Comparison of ENCODE assay signal across 10 cellular contexts in genomic region chr22:31295831-31296230, GRCh38. TPM values are rescaled to one million over a fixed set of nuclear protein-coding genes. Genes with fewer than 3 reads are reported as not detected.
DNase-seq lines count a peak whose midpoint lies in the region; ATAC-seq and TF ChIP-seq lines count a peak whose summit lies in the region.
"Had no signal": no experiment of that assay in that cellular context is flagged by ENCODE, and none has a peak within 500 bp of the region (broad histone marks: within the 10 kb centered on the region; RNA-seq: fewer than 3 reads in every experiment).

No MANE protein-coding gene starts in this region.

- no peak for TF ChIP-seq EP300 in sigmoid colon (IDR thresholded peaks at IDR 0.05)

- H3K27me3 ChIP-seq in CD4-positive, alpha-beta T cell (ENCODE audit: control insufficient read depth, insufficient read depth, low read length), result no peaks in the 10 kb centered on the region
- H3K27me3 ChIP-seq in dorsolateral prefrontal cortex, result no peaks in the 10 kb centered on the region
- no peaks in the 10 kb centered on the region for H3K27me3 ChIP-seq in sigmoid colon

- peaks cover 0 to 42% (median 37%) of the 10 kb centered on the region in 4 donors for H3K4me1 ChIP-seq in sigmoid colon

- no peak for TF ChIP-seq CTCF in CD4-positive, alpha-beta T cell (IDR thresholded peaks at IDR 0.05)
- TF ChIP-seq CTCF in dorsolateral prefrontal cortex (IDR thresholded peaks at IDR 0.05 in 54 of 56, conservative IDR thresholded peaks at IDR 0.05 in 2 of 56; ENCODE audit: low read depth in 1 of 56, partially characterized antibody in 56 of 56) (no peak), sigmoid colon (IDR thresholded peaks at IDR 0.05) (no peak)

- no peaks in the 10 kb centered on the region for H3K27me3 Mint-ChIP-seq in CD4-positive, alpha-beta T cell

- POLR2A ChIA-PET in CD4-positive, alpha-beta T cell (lab: Charles Lee), result interaction anchor here (0.7 to 14.2 kb wide), 6 partner anchors 11 to 355 kb away, joined by 3 to 1064 read pairs (median 11); partner anchors contain the start of gene PATZ1

- no peak for TF ChIP-seq POLR2A in sigmoid colon (IDR thresholded peaks at IDR 0.05)

- no peak for DNase-seq in CD4-positive, alpha-beta T cell
- peak; percentile 32 for DNase-seq in NCI-H226
- no peak for DNase-seq in dorsolateral prefrontal cortex
- DNase-seq in sigmoid colon, result no peak
- no peak for DNase-seq in stimulated activated CD8-positive, alpha-beta memory T cell treated with anti-CD3 and anti-CD28 coated beads, Interleukin-4, amount 100 ng/mL, for 48 hours
- no peak for DNase-seq in SW 1271 (lab: John Stamatoyannopoulos, UW)
- DNase-seq in DMS53 (lab: John Stamatoyannopoulos, UW), result no peak
- no peak for DNase-seq in NCI-H2227 (lab: John Stamatoyannopoulos, UW; ENCODE audit: unreplicated experiment)
- DNase-seq: GDM1, NCI-H2107 had no signal

- no peak for ATAC-seq in CD4-positive, alpha-beta T cell (ENCODE audit: poor library complexity)

- intact Hi-C loops in CD4-positive, alpha-beta T cell (cut with DNase I, micrococcal nuclease), result no loop called here
- intact Hi-C loops in dorsolateral prefrontal cortex (cut with DNase I) (no loop called here), sigmoid colon (cut with DNase I) (no loop called here)

- 56 to 72% methylated on average over 1 of the region's 1 CpG for WGBS in sigmoid colon, 2 donors

- no peak overlapping the region for H3K27ac ChIP-seq in CD4-positive, alpha-beta T cell (ENCODE audit: low read depth, low read length)
- H3K27ac ChIP-seq in dorsolateral prefrontal cortex (peak overlapping the region in 55 of 59 donors; percentile 3 to 79 (median 56)), sigmoid colon (peak overlapping the region; percentile 68 to 98 (median 74))

- peak overlapping the region; percentile 73 for H3K27ac Mint-ChIP-seq in CD4-positive, alpha-beta T cell

- H3K9me3 Mint-ChIP-seq in CD4-positive, alpha-beta T cell, result no peaks in the 10 kb centered on the region

- H3K36me3 ChIP-seq in sigmoid colon, result no peaks in the 10 kb centered on the region

- H3K36me3 Mint-ChIP-seq in CD4-positive, alpha-beta T cell (ENCODE audit: low read depth), result peaks cover 34% of the 10 kb centered on the region

- CTCF ChIA-PET in CD4-positive, alpha-beta T cell (lab: Charles Lee), result interaction anchor here (1.2 to 7.2 kb wide), 2 partner anchors 12 to 17 kb away, joined by 3 to 73 read pairs; no protein-coding TSS in a partner anchor

- H3K4me1 Mint-ChIP-seq in CD4-positive, alpha-beta T cell (ENCODE audit: low read depth), result peaks cover 67% of the 10 kb centered on the region

- H3K9me3 ChIP-seq in CD4-positive, alpha-beta T cell (ENCODE audit: control insufficient read depth, low read length), result no peaks in the 10 kb centered on the region
- H3K9me3 ChIP-seq in sigmoid colon, result no peaks in the 10 kb centered on the region

- peak overlapping the region; percentile 73 for H3K4me3 Mint-ChIP-seq in CD4-positive, alpha-beta T cell

- H3K4me3 ChIP-seq in dorsolateral prefrontal cortex, result no peak overlapping the region
- no peak overlapping the region for H3K4me3 ChIP-seq in sigmoid colon

RNA-seq across cellular contexts. Expression of gene PIK3IP1, which starts 3.5 kb away (rescaled TPM):
- total RNA-seq in CD4-positive, alpha-beta T cell, result 1,000 to 10,000 TPM; 1,063 to 1,072 TPM
- 10 to 100 TPM; 30.3 to 94.4 (median 54.6) TPM for total RNA-seq in dorsolateral prefrontal cortex
- 10 to 100 TPM; 32.4 to 55.0 (median 50.3) TPM for total RNA-seq in sigmoid colon
- polyA plus RNA-seq in sigmoid colon, result 10 to 100 TPM in 1 of 3 donors, 1 to 10 TPM in 2; 5.8 to 87.6 (median 6.0) TPM

RNA-seq across cellular contexts. Expression of gene PATZ1, which starts 50.3 kb away (rescaled TPM):
- 10 to 100 TPM; 54.4 to 58.3 TPM for total RNA-seq in CD4-positive, alpha-beta T cell
- total RNA-seq in dorsolateral prefrontal cortex (10 to 100 TPM; 15.7 to 39.3 (median 23.2) TPM), sigmoid colon (10 to 100 TPM; 17.4 to 21.4 (median 19.9) TPM)
- polyA plus RNA-seq in sigmoid colon, result 10 to 100 TPM in 1 of 3 donors, 1 to 10 TPM in 2; 3.7 to 15.8 (median 4.8) TPM

Comparison
In these comparisons a context has a peak if more than half of its experiments do, and no peak if none do; other contexts are left out.
1. RNA of gene PIK3IP1, which starts 3.5 kb away (total RNA-seq): 1,063 to 1,072 TPM in CD4-positive, alpha-beta T cell; 30.3 to 94.4 TPM in dorsolateral prefrontal cortex and 32.4 to 55.0 TPM in sigmoid colon; every median in the first group is over 10 times any median in the second.